In genomic region chr2:47907097-47907781, GRCh38 we compare ENCODE assay signal across 8 cellular contexts. TPM values are rescaled to one million over a fixed set of nuclear protein-coding genes. Genes with fewer than 3 reads are reported as not detected.
DNase-seq lines count a peak whose midpoint lies in the region; ATAC-seq, FAIRE-seq and TF ChIP-seq lines count a peak whose summit lies in the region.

No MANE protein-coding gene starts in this region.

- H2AFZ ChIP-seq in GM12878 (ENCODE audit: control insufficient read depth, low read depth, low read length) (peak overlapping the region; percentile 73), HepG2 (ENCODE audit: low read length) (peak overlapping the region; percentile 72)

- RAD21 ChIA-PET in GM12878 (lab: Charles Lee; ENCODE audit: unreplicated experiment): interaction anchor here (0.6 to 2.0 kb wide), 17 partner anchors 9 to 505 kb away, joined by 3 to 13 read pairs (median 4); partner anchors contain the start of gene MSH6

- H3K79me2 ChIP-seq in GM12878 (ENCODE audit: control insufficient read depth, insufficient read depth, low read length) (peaks cover 37% of the 10 kb centered on the region), HepG2 (ENCODE audit: insufficient read depth, low read length) (peaks cover 29% of the 10 kb centered on the region)

- no peak for TF ChIP-seq EP300 in GM12878 (IDR thresholded peaks at IDR 0.05; ENCODE audit: borderline replicate concordance in 1 of 2, control insufficient read depth in 1 of 2, low read depth in 2 of 2, low read length in 2 of 2)
- no peak; a peak in 1 of 4 replicates for TF ChIP-seq EP300 in HepG2 (IDR thresholded peaks at IDR 0.05; ENCODE audit: low read depth in 2 of 2, low read length in 2 of 2)
- TF ChIP-seq EP300 in HepG2 (CRISPR knock-in tag; IDR thresholded peaks at IDR 0.05; ENCODE audit: borderline replicate concordance): no peak

- H3K27me3 ChIP-seq in RWPE2 (ENCODE audit: insufficient read depth, poor library complexity, severe bottlenecking) (no peaks in the 10 kb centered on the region), GM12878 (replicated peaks in 1 of 2; ENCODE audit: control insufficient read depth in 2 of 2, insufficient read depth in 2 of 2, low read length in 1 of 2) (no peaks in the 10 kb centered on the region), HepG2 (ENCODE audit: control insufficient read depth in 1 of 2, insufficient read depth in 2 of 2, low read length in 2 of 2) (peaks cover 0 to 1% of the 10 kb centered on the region in 2 experiments; a peak in 2 of 5 replicates)

- DNase-seq in RWPE2 (ENCODE audit: low spot score) (no peak), GM12878 (ENCODE audit: low read depth, low spot score) (no peak), HepG2 (ENCODE audit: low spot score) (no peak)
- peak; percentile 33 for DNase-seq in stimulated activated naive CD8-positive, alpha-beta T cell treated with anti-CD3 and anti-CD28 coated beads, Interleukin-15, Interleukin-2, amounts not matched to agents 100 U/mL and 50 U/mL, for 24 hours

- FAIRE-seq in GM12878 (lab: Jason Lieb, UNC) (no peak), HepG2 (lab: Jason Lieb, UNC) (no peak)

- H4K20me1 ChIP-seq in GM12878 (ENCODE audit: control insufficient read depth, insufficient read depth) (no peaks in the 10 kb centered on the region), HepG2 (ENCODE audit: insufficient read depth, low read length) (peaks cover 20% of the 10 kb centered on the region)

- in situ Hi-C loops in GM12878 (cut with MboI): loop anchor here (10.0 kb wide), 1 partner anchor 428 kb away; no protein-coding TSS in a partner anchor
- in situ Hi-C loops in HepG2 (cut with HindIII; ENCODE audit: extremely low pct_ligation_motif_present, low pct_unique_long_range_greater_than_20kb): no loop called here

- H3K4me1 ChIP-seq in RWPE2 (ENCODE audit: insufficient read depth, poor library complexity, severe bottlenecking): no peaks in the 10 kb centered on the region
- no peaks in the 10 kb centered on the region for H3K4me1 ChIP-seq in GM12878 (ENCODE audit: control insufficient read depth, insufficient read depth, low read length)
- H3K4me1 ChIP-seq in HepG2 (ENCODE audit: insufficient read depth, low read length): peaks cover 23% of the 10 kb centered on the region

- H3K36me3 ChIP-seq in RWPE2 (ENCODE audit: low read depth): peaks cover 8% of the 10 kb centered on the region
- no peaks in the 10 kb centered on the region for H3K36me3 ChIP-seq in GM12878 (ENCODE audit: control insufficient read depth in 2 of 2, insufficient read depth in 2 of 2, low read length in 1 of 2)
- H3K36me3 ChIP-seq in HepG2 (replicated peaks in 1 of 2; ENCODE audit: control insufficient read depth in 1 of 2, insufficient read depth in 2 of 2, low read length in 2 of 2): no peaks in the 10 kb centered on the region

- TF ChIP-seq POLR2A in GM12878 (IDR thresholded peaks at IDR 0.05; ENCODE audit: low read depth, low read length) (no peak), HepG2 (IDR thresholded peaks at IDR 0.05; ENCODE audit: insufficient read depth in 1 of 2, low read depth in 2 of 2, low read length in 2 of 2) (no peak)

- under 1% methylated on average over 13 of the region's 13 CpGs for WGBS in GM12878 (ENCODE audit: insufficient coverage, insufficient replicate concordance, low lambda C conversion rate, missing lambda C conversion rate)
- WGBS in HepG2 (ENCODE audit: low lambda C conversion rate): 32% methylated on average over 13 of the region's 13 CpGs

- TF ChIP-seq RAD21 in GM12878 (IDR thresholded peaks at IDR 0.05; ENCODE audit: insufficient read depth, low read depth, low read length) (no peak), HepG2 (CRISPR knock-in tag; IDR thresholded peaks at IDR 0.05) (no peak)

- H3K9ac ChIP-seq in GM12878 (ENCODE audit: control insufficient read depth, insufficient read depth, low read length): peak overlapping the region; percentile 29
- H3K9ac ChIP-seq in HepG2 (ENCODE audit: insufficient read depth, low read depth, low read length): peak overlapping the region; percentile 74

- intact Hi-C loops in GM12878 (cut with micrococcal nuclease; ENCODE audit: unreplicated experiment) (loop anchor here (2.0 to 5.0 kb wide), 2 partner anchors 44 to 510 kb away; no protein-coding TSS in a partner anchor), HepG2 (cut with micrococcal nuclease; ENCODE audit: unreplicated experiment) (loop anchor here (1.0 to 10.0 kb wide), 4 partner anchors 109 to 318 kb away; partner anchors contain the start of gene MSH6)

- CTCF ChIA-PET in GM12878 (lab: Yijun Ruan, JAX) (interaction anchor here (0.7 to 2.3 kb wide), 12 partner anchors 8 to 572 kb away, joined by 3 to 19 read pairs (median 3); no protein-coding TSS in a partner anchor), HepG2 (lab: Yijun Ruan, JAX; ENCODE audit: low intra/inter-chr PET ratio, low total read pairs) (interaction anchor here (1.7 kb wide), 1 partner anchor 199 kb away, joined by 7 read pairs; no protein-coding TSS in a partner anchor)

- H3K4me3 ChIP-seq in GM08714 (ENCODE audit: low read length) (peak overlapping the region; percentile 86), RWPE2 (ENCODE audit: severe bottlenecking) (peak overlapping the region; percentile 98), GM12878 (peak overlapping the region; percentile 63), HepG2 (replicated peaks in 1 of 3; ENCODE audit: insufficient read depth in 1 of 3, low read depth in 2 of 3, low read length in 3 of 3) (peak overlapping the region; percentile 65 to 98 (median 85))

- TF ChIP-seq CTCF in RWPE2 (IDR thresholded peaks at IDR 0.05; ENCODE audit: poor library complexity, severe bottlenecking): peak; percentile 6
- TF ChIP-seq CTCF in GM12878 (IDR thresholded peaks at IDR 0.05 in 2 of 3, conservative IDR thresholded peaks at IDR 0.05 in 1 of 3; ENCODE audit: control insufficient read depth in 2 of 3, extremely low read depth in 1 of 3, insufficient read depth in 1 of 3, low read depth in 3 of 3, low read length in 3 of 3): no peak
- TF ChIP-seq CTCF in HepG2 (CRISPR knock-in tag; IDR thresholded peaks at IDR 0.05): no peak

- POLR2A ChIA-PET in GM12878 (lab: Charles Lee) (interaction anchor here (0.5 to 1.9 kb wide), 6 partner anchors 10 to 405 kb away, joined by 3 to 9 read pairs (median 3); no protein-coding TSS in a partner anchor), HepG2 (lab: Yijun Ruan, JAX) (interaction anchor here (0.7 to 1.0 kb wide), 2 partner anchors 16 to 124 kb away, joined by 3 to 4 read pairs; partner anchors contain the start of gene MSH6)

- SMC1A ChIA-PET in GM12878 (lab: Charles Lee; ENCODE audit: uncharacterized antibody, unreplicated experiment): interaction anchor here (0.7 to 2.0 kb wide), 16 partner anchors 9 to 570 kb away, joined by 3 to 20 read pairs (median 4); no protein-coding TSS in a partner anchor

- H3K9me3 ChIP-seq in RWPE2 (ENCODE audit: severe bottlenecking): no peaks in the 10 kb centered on the region
- no peaks in the 10 kb centered on the region for H3K9me3 ChIP-seq in GM12878 (replicated peaks; ENCODE audit: control insufficient read depth, insufficient read depth, low read length)
- no peaks in the 10 kb centered on the region for H3K9me3 ChIP-seq in HepG2 (ENCODE audit: low read length)

- peak overlapping the region; percentile 97 for H3K27ac ChIP-seq in RWPE2 (ENCODE audit: poor library complexity, severe bottlenecking)
- peak overlapping the region; percentile 57 for H3K27ac ChIP-seq in GM12878 (ENCODE audit: control insufficient read depth, insufficient read depth)
- H3K27ac ChIP-seq in HepG2 (ENCODE audit: extremely low read length, insufficient read depth, low read length): peak overlapping the region; percentile 81

- H3K4me2 ChIP-seq in GM12878 (ENCODE audit: control insufficient read depth, insufficient read depth): peak overlapping the region; percentile 72
- H3K4me2 ChIP-seq in HepG2 (ENCODE audit: low read depth, low read length): peak overlapping the region; percentile 87

- TSS peak; percentile 96 for BruUV-seq in GM12878 (replicated peaks; lab: Mats Ljungman, UMichigan)
- BruUV-seq in HepG2 (replicated peaks; lab: Mats Ljungman, UMichigan): TSS peak; percentile 90

- no peak for ATAC-seq in RWPE2 (ENCODE audit: low read depth)
- no peak for ATAC-seq in GM12878
- no peak for ATAC-seq in HepG2
- no peak for ATAC-seq in stimulated activated naive CD8-positive, alpha-beta T cell treated with anti-CD3 and anti-CD28 coated beads, Interleukin-15, Interleukin-2, amounts not matched to agents 100 U/mL and 50 U/mL, for 24 hours
- ATAC-seq in GM21367 (IDR thresholded peaks at IDR 0.05; ENCODE audit: unreplicated experiment): no peak
- no peak for ATAC-seq in HG03439 (IDR thresholded peaks at IDR 0.05; ENCODE audit: unreplicated experiment)
- no peak for ATAC-seq in GM19023 (IDR thresholded peaks at IDR 0.05; ENCODE audit: unreplicated experiment)

RNA-seq across cellular contexts. Expression of gene FBXO11, which starts 0.9 kb away (rescaled TPM):
- 119 and 126 TPM in 2 replicates for total RNA-seq in GM12878 (2013; cell fraction: nucleolus; rRNA removed)
- total RNA-seq in GM12878 (2014; rRNA removed) (20.5 and 27.1 TPM in 2 replicates), GM12878 (2014; rRNA removed; fragmentation: Illumina TruSeq; extraction: Trizol) (25.4 and 29.4 TPM in 2 replicates), GM12878 (2021) (30.6 and 31.6 TPM in 2 replicates), HepG2 (2016; rRNA removed; fragmentation: Illumina TruSeq; extraction: Trizol) (27.9 and 41.0 TPM in 2 replicates)
- polyA plus RNA-seq in GM12878 (2011; ENCODE audit: low read depth): 8.5 TPM
- polyA plus RNA-seq in GM12878 (2011; rRNA removed) (38.9 and 51.8 TPM in 2 replicates), GM12878 (2014; fragmentation: Illumina TruSeq; extraction: Trizol) (30.9 and 33.2 TPM in 2 replicates), GM12878 (2014; fragmentation: Nextera tagmentation; extraction: Ambion mirVana) (1 to 10 TPM; 7.1 to 8.8 TPM), GM12878 (2014; rRNA removed) (20.3 and 24.5 TPM in 2 replicates), GM12878 (2016; fragmentation: Nextera tagmentation; extraction: Ambion mirVana) (1 to 10 TPM; 5.9 to 9.1 TPM), HepG2 (2011; rRNA removed) (47.6 and 52.7 TPM in 2 replicates)
- polyA plus RNA-seq in GM12878 (2011; cell fraction: cytosol; rRNA removed): 21.9 and 28.0 TPM in 2 replicates
- polyA plus RNA-seq in GM12878 (2011; cell fraction: nucleus; rRNA removed): 79.0 and 79.4 TPM in 2 replicates
- polyA plus RNA-seq in GM12878 (2012): 24.7 and 28.8 TPM in 2 replicates
- polyA minus RNA-seq in GM12878 (2011; rRNA and poly(A)+ RNA removed): 36.1 and 66.3 TPM in 2 replicates
- 15.9 and 21.2 TPM in 2 replicates for polyA minus RNA-seq in GM12878 (2011; cell fraction: cytosol; rRNA and poly(A)+ RNA removed)
- polyA minus RNA-seq in GM12878 (2011; cell fraction: nucleus; rRNA and poly(A)+ RNA removed): 25.4 and 41.0 TPM in 2 replicates
- 11.5 and 14.6 TPM in 2 replicates for total RNA-seq in HepG2 (2016; cell fraction: cytosol; rRNA removed; fragmentation: Illumina TruSeq; extraction: Trizol; ENCODE audit: low read depth)
- total RNA-seq in HepG2 (2016; cell fraction: insoluble cytoplasmic fraction; rRNA removed; fragmentation: Illumina TruSeq; extraction: Trizol): 26.7 and 46.3 TPM in 2 replicates
- 18.4 and 18.5 TPM in 2 replicates for total RNA-seq in HepG2 (2016; cell fraction: membrane; rRNA removed; fragmentation: Illumina TruSeq; extraction: Trizol)
- 42.0 and 47.7 TPM in 2 replicates for total RNA-seq in HepG2 (2016; cell fraction: nucleus; rRNA removed; fragmentation: Illumina TruSeq; extraction: Trizol)
- polyA plus RNA-seq in HepG2 (2011; cell fraction: cytosol; rRNA removed): 17.2 and 22.5 TPM in 2 replicates
- polyA plus RNA-seq in HepG2 (2011; cell fraction: nucleus; rRNA removed): 62.5 and 68.1 TPM in 2 replicates
- polyA plus RNA-seq in HepG2 (2012): 36.4 and 47.4 TPM in 2 replicates
- polyA plus RNA-seq in HepG2 (2016; cell fraction: cytosol; fragmentation: Illumina TruSeq; extraction: Trizol; ENCODE audit: low read depth): 1.2 and 1.3 TPM in 2 replicates
- 37.9 and 39.3 TPM in 2 replicates for polyA plus RNA-seq in HepG2 (2016; cell fraction: insoluble cytoplasmic fraction; fragmentation: Illumina TruSeq; extraction: Trizol; ENCODE audit: low read depth)
- polyA plus RNA-seq in HepG2 (2016; cell fraction: membrane; fragmentation: Illumina TruSeq; extraction: Trizol; ENCODE audit: low read depth): 5.1 and 5.5 TPM in 2 replicates
- polyA plus RNA-seq in HepG2 (2016; cell fraction: nucleus; fragmentation: Illumina TruSeq; extraction: Trizol; ENCODE audit: insufficient read depth, low read depth): 65.5 and 73.4 TPM in 2 replicates
- polyA minus RNA-seq in HepG2 (2011; rRNA and poly(A)+ RNA removed; ENCODE audit: low replicate concordance): 33.4 and 36.4 TPM in 2 replicates
- polyA minus RNA-seq in HepG2 (2011; cell fraction: cytosol; rRNA and poly(A)+ RNA removed): 34.6 and 36.1 TPM in 2 replicates
- 84.1 and 86.4 TPM in 2 replicates for polyA minus RNA-seq in HepG2 (2011; cell fraction: nucleus; rRNA and poly(A)+ RNA removed)
